In the genomic region with DNA sequence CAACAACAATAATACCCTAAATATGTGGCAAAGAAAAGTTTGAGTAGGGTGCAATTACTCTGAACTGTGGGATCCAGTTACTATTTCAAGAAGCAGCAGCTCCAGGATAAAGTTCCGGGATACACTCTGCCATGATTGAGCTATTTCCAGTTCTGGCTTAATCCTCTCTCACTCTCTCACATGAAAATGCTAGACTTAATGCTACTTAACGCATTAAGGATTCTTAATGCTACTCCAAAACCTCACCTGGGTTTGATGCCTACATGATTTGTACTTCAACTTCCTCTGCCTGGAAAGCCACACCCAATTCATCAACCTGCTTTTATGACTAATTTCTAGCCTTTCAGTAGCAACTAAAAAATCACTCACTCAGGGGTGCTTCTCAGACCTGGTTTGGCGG, we compare ENCODE assay signal across 16 cellular contexts.
A peak's percentile ranks its signal among the peaks of the same experiment; 100 is the strongest.
DNase-seq lines count a peak whose midpoint lies in the region; ATAC-seq, FAIRE-seq and TF ChIP-seq lines count a peak whose summit lies in the region.
"Had no signal": no experiment of that assay in that cellular context is flagged by ENCODE, and none has a peak within 500 bp of the region (broad histone marks: within the 10 kb centered on the region; RNA-seq: fewer than 3 reads in every experiment).

No MANE protein-coding gene starts in this region.

- POLR2A ChIA-PET in naive thymus-derived CD4-positive, alpha-beta T cell (lab: Charles Lee) = no interaction called here

- FAIRE-seq in D721Med (lab: Jason Lieb, UNC) = peak; percentile 95
- FAIRE-seq: G401.6, GM12891, GM19239, HepG2 had no signal

- H3K9me3 ChIP-seq in naive thymus-derived CD4-positive, alpha-beta T cell (ENCODE audit: control insufficient read depth in 2 of 3, low read length in 3 of 3) = peaks cover 0 to 3% (median 0%) of the 10 kb centered on the region in 3 experiments
- H3K9me3 ChIP-seq in SJCRH30 (replicated peaks) = no peaks in the 10 kb centered on the region
- H3K9me3 ChIP-seq: HAP-1 had no signal

- ATAC-seq in naive thymus-derived CD4-positive, alpha-beta T cell = no peak
- ATAC-seq: CD8-positive, alpha-beta T cell; HepG2 had no signal

- no peaks in the 10 kb centered on the region for H3K4me1 Mint-ChIP-seq in naive thymus-derived CD4-positive, alpha-beta T cell
- H3K4me1 Mint-ChIP-seq: B cell had no signal

- H3K27ac ChIP-seq in naive thymus-derived CD4-positive, alpha-beta T cell (ENCODE audit: low read depth, low read length) = no peak overlapping the region
- H3K27ac ChIP-seq in SJCRH30 = no peak overlapping the region
- H3K27ac ChIP-seq: BLaER1 treated with 17β-estradiol and CSF1 and Interleukin-3, amounts not matched to agents 10 nM and 100 nM; GM23248 had no signal

- H3K27me3 ChIP-seq in naive thymus-derived CD4-positive, alpha-beta T cell (ENCODE audit: control insufficient read depth in 2 of 2, insufficient read depth in 2 of 2, low read length in 2 of 2) = no peaks in the 10 kb centered on the region
- H3K27me3 ChIP-seq in SJCRH30 = 0 out of 2 replicates have a peak, but pooled peaks cover 2% of the 10 kb centered on the region
- H3K27me3 ChIP-seq: BLaER1 treated with 17β-estradiol and CSF1 and Interleukin-3, amounts not matched to agents 10 nM and 100 nM had no signal

- H3K4me3 ChIP-seq in epithelial cell of esophagus (ENCODE audit: low read length) (no peak overlapping the region), SJCRH30 (no peak overlapping the region)
- H3K4me3 ChIP-seq in naive thymus-derived CD4-positive, alpha-beta T cell (ENCODE audit: low read length) = no peak overlapping the region
- H3K4me3 ChIP-seq: BLaER1 treated with 17β-estradiol and CSF1 and Interleukin-3, amounts not matched to agents 10 nM and 100 nM; GM23248; HAP-1 had no signal

- no peak overlapping the region for H3K27ac Mint-ChIP-seq in naive thymus-derived CD4-positive, alpha-beta T cell
- H3K27ac Mint-ChIP-seq: B cell; CD8-positive, alpha-beta T cell had no signal

- TF ChIP-seq CTCF in D721Med (IDR thresholded peaks at IDR 0.05; ENCODE audit: insufficient read depth, missing control alignments) = no peak
- TF ChIP-seq CTCF in epithelial cell of esophagus (IDR thresholded peaks at IDR 0.05; ENCODE audit: insufficient read depth, low read depth, low read length, missing control alignments) = no peak

- peaks cover 0 to 4% (median 0%) of the 10 kb centered on the region in 5 donors for H3K27me3 Mint-ChIP-seq in naive thymus-derived CD4-positive, alpha-beta T cell
- H3K27me3 Mint-ChIP-seq: B cell had no signal

- no peaks in the 10 kb centered on the region for H3K36me3 ChIP-seq in naive thymus-derived CD4-positive, alpha-beta T cell (ENCODE audit: control insufficient read depth in 2 of 3, insufficient read depth in 3 of 3, low read length in 3 of 3)
- no peaks in the 10 kb centered on the region for H3K36me3 ChIP-seq in SJCRH30
- H3K36me3 ChIP-seq: BLaER1 treated with 17β-estradiol and CSF1 and Interleukin-3, amounts not matched to agents 10 nM and 100 nM; HAP-1 had no signal

- DNase-seq in D721Med (ENCODE audit: insufficient read length, low spot score) (no peak), NCI-H82 (lab: John Stamatoyannopoulos, UW) (peak; percentile 89), epithelial cell of esophagus (ENCODE audit: low read depth) (peak; percentile 4), SJCRH30 (no peak), erythroblast (lab: John Stamatoyannopoulos, UW) (no peak)
- no peak for DNase-seq in naive thymus-derived CD4-positive, alpha-beta T cell
- DNase-seq: Calu3; CD8-positive, alpha-beta T cell; GM23248 had no signal

- H3K36me3 Mint-ChIP-seq in naive thymus-derived CD4-positive, alpha-beta T cell = no peaks in the 10 kb centered on the region
- H3K36me3 Mint-ChIP-seq: CD8-positive, alpha-beta T cell had no signal

- intact Hi-C loops in naive thymus-derived CD4-positive, alpha-beta T cell (cut with micrococcal nuclease) = no loop called here

- TF ChIP-seq POLR2A in erythroblast (IDR thresholded peaks at IDR 0.05; ENCODE audit: low read length) = no peak

- peaks cover 0 to 10% (median 3%) of the 10 kb centered on the region in 11 donors for H3K9me3 Mint-ChIP-seq in naive thymus-derived CD4-positive, alpha-beta T cell
- H3K9me3 Mint-ChIP-seq: CD8-positive, alpha-beta T cell had no signal

- no peak overlapping the region for H3K4me3 Mint-ChIP-seq in naive thymus-derived CD4-positive, alpha-beta T cell
- H3K4me3 Mint-ChIP-seq: B cell; CD8-positive, alpha-beta T cell had no signal

- H3K4me1 ChIP-seq in naive thymus-derived CD4-positive, alpha-beta T cell (ENCODE audit: control insufficient read depth in 2 of 2, insufficient read depth in 2 of 2, low read length in 2 of 2) = no peaks in the 10 kb centered on the region
- no peaks in the 10 kb centered on the region for H3K4me1 ChIP-seq in SJCRH30
- H3K4me1 ChIP-seq: BLaER1 treated with 17β-estradiol and CSF1 and Interleukin-3, amounts not matched to agents 10 nM and 100 nM had no signal

- CTCF ChIA-PET in naive thymus-derived CD4-positive, alpha-beta T cell (lab: Charles Lee) = no interaction called here

Comparison
In these comparisons a context has a peak if more than half of its experiments do, and no peak if none do; other contexts are left out.
1. DNase-seq: peak in NCI-H82 (single experiment) and epithelial cell of esophagus (single experiment); none in D721Med (single experiment), naive thymus-derived CD4-positive, alpha-beta T cell (0 of 9), SJCRH30 (0 of 2) and erythroblast (0 of 2).